10 cellular contexts compared by ENCODE assay signal in the genomic region with DNA sequence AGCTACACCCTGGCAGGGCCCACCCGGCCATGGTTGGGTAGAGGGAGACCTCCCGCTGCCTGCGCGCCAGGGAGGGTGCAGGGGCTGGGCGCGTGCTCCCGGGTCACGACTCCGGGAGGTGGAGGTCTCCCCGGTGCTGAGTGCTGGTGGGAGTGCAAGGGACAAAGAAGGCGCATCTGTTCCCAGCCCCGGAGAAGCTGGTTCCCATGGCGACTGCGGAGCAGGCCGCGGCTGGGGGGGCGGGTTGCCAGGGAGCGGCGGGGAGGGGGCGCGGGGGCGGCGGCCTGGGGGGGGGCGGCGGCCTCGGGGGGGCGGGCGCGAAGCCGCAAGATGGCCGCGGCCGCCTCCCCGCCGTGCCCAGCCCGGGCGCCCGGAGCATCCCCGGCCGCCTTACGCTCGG. TPM values are rescaled to one million over a fixed set of nuclear protein-coding genes. Genes with fewer than 3 reads are reported as not detected.
DNase-seq lines count a peak whose midpoint lies in the region; ATAC-seq and TF ChIP-seq lines count a peak whose summit lies in the region.
"Had no signal": no experiment of that assay in that cellular context is flagged by ENCODE, and none has a peak within 500 bp of the region (broad histone marks: within the 10 kb centered on the region; RNA-seq: fewer than 3 reads in every experiment).

No MANE protein-coding gene starts in this region.

- H3K4me1 ChIP-seq in iPS DF 6.9 (ENCODE audit: control insufficient read depth, insufficient read depth, low read length): peaks cover 5% of the 10 kb centered on the region; the same call in 1 of the 2 replicates

- peaks cover 29% of the 10 kb centered on the region for H3K36me3 ChIP-seq in iPS DF 6.9 (ENCODE audit: control insufficient read depth, insufficient read depth, low read length)

- no peak for TF ChIP-seq CTCF in GM13977 (IDR thresholded peaks at IDR 0.05; ENCODE audit: extremely low read depth, insufficient read depth, missing control alignments)

- WGBS in iPS DF 6.9 (ENCODE audit: insufficient coverage, insufficient read length): no CpG with 5 or more reads among the region's 42 CpGs

- H3K27ac Mint-ChIP-seq in activated T-cell treated with anti-CD3 and anti-CD28 coated beads, Interleukin-2, amount 50 U/mL, for 24 hours: no peak overlapping the region
- no peak overlapping the region for H3K27ac Mint-ChIP-seq in activated T-helper 17 cell treated with anti-CD3 and anti-CD28 coated beads, Interleukin-2, amount 50 U/mL, for 72 hours
- H3K27ac Mint-ChIP-seq: T-helper 1 cell treated with Interleukin-12 subunit alpha and Interleukin-12 subunit beta and Interleukin-4 antibody, amounts not matched to agents 30 μg/mL and 1 μg/mL, for 36 hours had no signal

- H3K9me3 Mint-ChIP-seq in activated T-cell treated with anti-CD3 and anti-CD28 coated beads, Interleukin-2, amount 50 U/mL, for 24 hours: no peaks in the 10 kb centered on the region
- H3K9me3 Mint-ChIP-seq in activated T-cell treated with anti-CD3 and anti-CD28 coated beads, Interleukin-2, amount 50 U/mL, for 4 hours: no peaks in the 10 kb centered on the region
- H3K9me3 Mint-ChIP-seq in activated T-helper 17 cell treated with anti-CD3 and anti-CD28 coated beads, Interleukin-2, amount 50 U/mL, for 72 hours: no peaks in the 10 kb centered on the region
- H3K9me3 Mint-ChIP-seq: naive B cell; T-helper 1 cell treated with Interleukin-12 subunit alpha and Interleukin-12 subunit beta and Interleukin-4 antibody, amounts not matched to agents 30 μg/mL and 1 μg/mL, for 36 hours had no signal

- H3K9me3 ChIP-seq in iPS DF 6.9 (ENCODE audit: control insufficient read depth, insufficient read depth, low read length): no peaks in the 10 kb centered on the region

- no peak for DNase-seq in activated T-cell treated with anti-CD3 and anti-CD28 coated beads, Interleukin-2, amount 50 U/mL, for 24 hours
- DNase-seq in activated T-cell treated with anti-CD3 and anti-CD28 coated beads, Interleukin-2, amount 50 U/mL, for 4 hours: no peak
- DNase-seq in iPS DF 6.9 (ENCODE audit: low read depth, low spot score) (no peak), GM13977 (ENCODE audit: low spot score) (no peak), NCI-H1436 (lab: John Stamatoyannopoulos, UW) (no peak), midbrain (lab: John Stamatoyannopoulos, UW) (no peak)
- DNase-seq: naive B cell had no signal

- ATAC-seq in activated T-cell treated with anti-CD3 and anti-CD28 coated beads, Interleukin-2, amount 50 U/mL, for 4 hours: no peak
- ATAC-seq in activated T-helper 17 cell treated with anti-CD3 and anti-CD28 coated beads, Interleukin-2, amount 50 U/mL, for 72 hours (replicated peaks): no peak

- H3K4me1 Mint-ChIP-seq in activated T-cell treated with anti-CD3 and anti-CD28 coated beads, Interleukin-2, amount 50 U/mL, for 24 hours (ENCODE audit: low read depth): peaks cover 33% of the 10 kb centered on the region
- H3K4me1 Mint-ChIP-seq in activated T-cell treated with anti-CD3 and anti-CD28 coated beads, Interleukin-2, amount 50 U/mL, for 4 hours (ENCODE audit: low read depth): peaks cover 23% of the 10 kb centered on the region
- H3K4me1 Mint-ChIP-seq in activated T-helper 17 cell treated with anti-CD3 and anti-CD28 coated beads, Interleukin-2, amount 50 U/mL, for 72 hours: peaks cover 10% of the 10 kb centered on the region

- H3K4me3 Mint-ChIP-seq in activated T-cell treated with anti-CD3 and anti-CD28 coated beads, Interleukin-2, amount 50 U/mL, for 24 hours: peak overlapping the region; percentile 18
- no peak overlapping the region for H3K4me3 Mint-ChIP-seq in activated T-cell treated with anti-CD3 and anti-CD28 coated beads, Interleukin-2, amount 50 U/mL, for 4 hours
- peak overlapping the region; percentile 19 for H3K4me3 Mint-ChIP-seq in activated T-helper 17 cell treated with anti-CD3 and anti-CD28 coated beads, Interleukin-2, amount 50 U/mL, for 72 hours

- no peaks in the 10 kb centered on the region for H3K27me3 ChIP-seq in iPS DF 6.9 (ENCODE audit: control insufficient read depth, insufficient read depth, low read length)

- H3K27me3 Mint-ChIP-seq in activated T-cell treated with anti-CD3 and anti-CD28 coated beads, Interleukin-2, amount 50 U/mL, for 24 hours: peaks cover 14% of the 10 kb centered on the region
- peaks cover 7% of the 10 kb centered on the region for H3K27me3 Mint-ChIP-seq in activated T-cell treated with anti-CD3 and anti-CD28 coated beads, Interleukin-2, amount 50 U/mL, for 4 hours (ENCODE audit: low read depth)
- H3K27me3 Mint-ChIP-seq in activated T-helper 17 cell treated with anti-CD3 and anti-CD28 coated beads, Interleukin-2, amount 50 U/mL, for 72 hours: peaks cover 5% of the 10 kb centered on the region

- in situ Hi-C loops in GM13977 (cut with MboI; ENCODE audit: low pct_unique_long_range_greater_than_20kb, low sequenced_read_pairs, unreplicated experiment): no loop called here

- peaks cover 1% of the 10 kb centered on the region for H3K36me3 Mint-ChIP-seq in activated T-cell treated with anti-CD3 and anti-CD28 coated beads, Interleukin-2, amount 50 U/mL, for 24 hours (ENCODE audit: low read depth)
- H3K36me3 Mint-ChIP-seq in activated T-cell treated with anti-CD3 and anti-CD28 coated beads, Interleukin-2, amount 50 U/mL, for 4 hours (ENCODE audit: insufficient read depth): no peaks in the 10 kb centered on the region
- H3K36me3 Mint-ChIP-seq in activated T-helper 17 cell treated with anti-CD3 and anti-CD28 coated beads, Interleukin-2, amount 50 U/mL, for 72 hours (ENCODE audit: low read depth): peaks cover 6% of the 10 kb centered on the region
- H3K36me3 Mint-ChIP-seq: naive B cell had no signal

- H3K27ac ChIP-seq in iPS DF 6.9 (ENCODE audit: low read length) (no peak overlapping the region), temporal lobe (ENCODE audit: low read depth, low read length) (peak overlapping the region; percentile 74)

- peak overlapping the region; percentile 77; the same call in 1 of the 2 replicates for H3K4me3 ChIP-seq in iPS DF 6.9 (ENCODE audit: low read length)

RNA-seq across cellular contexts. Expression of gene CBARP, which starts 1.2 kb away (rescaled TPM):
- total RNA-seq in activated T-cell treated with anti-CD3 and anti-CD28 coated beads, Interleukin-2, amount 50 U/mL, for 4 hours: 1 to 10 TPM in 2 of 3 donors, under 1 TPM in 1; 0.63 to 1.4 (median 1.1) TPM
- 1 to 10 TPM in 1 of 2 donors, under 1 TPM in 1; 0.77 to 1.4 TPM for total RNA-seq in activated T-helper 17 cell treated with anti-CD3 and anti-CD28 coated beads, Interleukin-2, amount 50 U/mL, for 72 hours
- total RNA-seq in temporal lobe: 6.4 TPM

RNA-seq across cellular contexts. Expression of gene ATP5F1D, which starts 5.0 kb away (rescaled TPM):
- 100 to 1,000 TPM; 259 to 434 (median 312) TPM for total RNA-seq in activated T-cell treated with anti-CD3 and anti-CD28 coated beads, Interleukin-2, amount 50 U/mL, for 4 hours
- total RNA-seq in activated T-helper 17 cell treated with anti-CD3 and anti-CD28 coated beads, Interleukin-2, amount 50 U/mL, for 72 hours: 100 to 1,000 TPM; 148 to 210 TPM
- 27.5 TPM for total RNA-seq in temporal lobe

RNA-seq across cellular contexts. Expression of gene MIDN, which starts 11.8 kb away (rescaled TPM):
- total RNA-seq in activated T-cell treated with anti-CD3 and anti-CD28 coated beads, Interleukin-2, amount 50 U/mL, for 4 hours: 10 to 100 TPM; 63.2 to 70.0 (median 68.7) TPM
- 10 to 100 TPM; 51.4 to 56.8 TPM for total RNA-seq in activated T-helper 17 cell treated with anti-CD3 and anti-CD28 coated beads, Interleukin-2, amount 50 U/mL, for 72 hours
- 22.6 TPM for total RNA-seq in temporal lobe

RNA-seq across cellular contexts. Expression of gene STK11, which starts 31.0 kb away (rescaled TPM):
- 10 to 100 TPM; 64.4 to 72.0 (median 69.8) TPM for total RNA-seq in activated T-cell treated with anti-CD3 and anti-CD28 coated beads, Interleukin-2, amount 50 U/mL, for 4 hours
- total RNA-seq in activated T-helper 17 cell treated with anti-CD3 and anti-CD28 coated beads, Interleukin-2, amount 50 U/mL, for 72 hours: 10 to 100 TPM; 77.0 to 86.6 TPM
- total RNA-seq in temporal lobe: 30.0 TPM

RNA-seq across cellular contexts. Expression of gene CIRBP, which starts 32.6 kb away (rescaled TPM):
- total RNA-seq in activated T-cell treated with anti-CD3 and anti-CD28 coated beads, Interleukin-2, amount 50 U/mL, for 4 hours: 100 to 1,000 TPM; 269 to 294 (median 285) TPM
- total RNA-seq in activated T-helper 17 cell treated with anti-CD3 and anti-CD28 coated beads, Interleukin-2, amount 50 U/mL, for 72 hours: 100 to 1,000 TPM; 150 to 172 TPM
- 289 TPM for total RNA-seq in temporal lobe
